1 cellular context compared by ENCODE assay signal in genomic region chr3:112786002-112786590, GRCh38.
TF ChIP-seq lines count a peak whose summit lies in the region.

No MANE protein-coding gene starts in this region.

TF ChIP-seq in K562, 482 proteins besides CTCF, POLR2A, EP300 and RAD21 (continued from another document and continues in another):
- TF ChIP-seq ZBTB40 (IDR thresholded peaks at IDR 0.05) (no peak), ZBTB40 (CRISPR knock-in tag; IDR thresholded peaks at IDR 0.05) (no peak), HMG20B (CRISPR knock-in tag; IDR thresholded peaks at IDR 0.05) (no peak), ZNF311 (CRISPR knock-in tag; IDR thresholded peaks at IDR 0.05) (peak; percentile 85), PREB (CRISPR knock-in tag; IDR thresholded peaks at IDR 0.05) (no peak), CREB3 (tag; conservative IDR thresholded peaks at IDR 0.05; ENCODE audit: low read depth) (no peak), GABPA (tag; conservative IDR thresholded peaks at IDR 0.05; ENCODE audit: low read depth) (no peak), LARP7 (IDR thresholded peaks at IDR 0.05) (no peak), DMBX1 (CRISPR knock-in tag; IDR thresholded peaks at IDR 0.05; ENCODE audit: borderline replicate concordance) (no peak), ASH1L (IDR thresholded peaks at IDR 0.05; ENCODE audit: borderline replicate concordance, low read depth, partially characterized antibody) (no peak), RFX7 (CRISPR knock-in tag; IDR thresholded peaks at IDR 0.05) (no peak), RNF219 (CRISPR knock-in tag; IDR thresholded peaks at IDR 0.05) (no peak), CREB5 (CRISPR knock-in tag; IDR thresholded peaks at IDR 0.05) (no peak), ZBTB11 (CRISPR knock-in tag; IDR thresholded peaks at IDR 0.05) (no peak), PATZ1 (CRISPR knock-in tag; IDR thresholded peaks at IDR 0.05; ENCODE audit: borderline replicate concordance) (no peak), HMGN3 (IDR thresholded peaks at IDR 0.05; ENCODE audit: borderline replicate concordance, extremely low read depth, insufficient read length, low read depth, low read length) (peak; percentile 16), SNIP1 (IDR thresholded peaks at IDR 0.05; ENCODE audit: low read depth) (no peak), MEF2A (IDR thresholded peaks at IDR 0.05; ENCODE audit: control insufficient read depth, low read depth, low read length) (no peak), ZNF583 (CRISPR knock-in tag; IDR thresholded peaks at IDR 0.05) (no peak), MXD1 (CRISPR knock-in tag; IDR thresholded peaks at IDR 0.05; ENCODE audit: borderline replicate concordance, poor library complexity, severe bottlenecking) (no peak), NBN (IDR thresholded peaks at IDR 0.05; ENCODE audit: low read depth) (no peak)
